Comparison of ENCODE assay signal across 9 cellular contexts in genomic region chr7:98420966-98421612, GRCh38. TPM values are rescaled to one million over a fixed set of nuclear protein-coding genes. Genes with fewer than 3 reads are reported as not detected.
DNase-seq lines count a peak whose midpoint lies in the region; ATAC-seq, FAIRE-seq and TF ChIP-seq lines count a peak whose summit lies in the region.
"Had no signal": no experiment of that assay in that cellular context is flagged by ENCODE, and none has a peak within 500 bp of the region (broad histone marks: within the 10 kb centered on the region; RNA-seq: fewer than 3 reads in every experiment).

No MANE protein-coding gene starts in this region.

- in situ Hi-C loops in K562 (cut with MboI): no loop called here

- H3K4me2 ChIP-seq in K562 (ENCODE audit: insufficient read depth, low read length): peak overlapping the region; percentile 16; the same call in 1 of the 2 replicates

- H3K4me3 Mint-ChIP-seq in T-helper 2 cell treated with Interferon-gamma antibody and Interleukin-4, amounts not matched to agents 5 μg/mL and 100 μg/mL, for 36 hours: no peak overlapping the region

- no peaks in the 10 kb centered on the region for H3K27me3 Mint-ChIP-seq in T-helper 2 cell treated with Interferon-gamma antibody and Interleukin-4, amounts not matched to agents 5 μg/mL and 100 μg/mL, for 36 hours (ENCODE audit: low read depth)

- H3K36me3 ChIP-seq in K562 (ENCODE audit: control insufficient read depth, insufficient read depth, low read length) (no peaks in the 10 kb centered on the region), kidney epithelial cell (ENCODE audit: control insufficient read depth, insufficient read depth, low read length) (no peaks in the 10 kb centered on the region)
- H3K36me3 ChIP-seq: BLaER1 treated with 17β-estradiol and CSF1 and Interleukin-3, amounts not matched to agents 10 nM and 100 nM had no signal

- H3K9me1 ChIP-seq in K562 (ENCODE audit: control insufficient read depth, insufficient read depth, low read length): no peaks in the 10 kb centered on the region

- peaks cover 3% of the 10 kb centered on the region; the same call in 1 of the 2 replicates for H4K20me1 ChIP-seq in K562 (replicated peaks; ENCODE audit: control insufficient read depth, insufficient read depth, low read length)
- H4K20me1 ChIP-seq: BLaER1 treated with 17β-estradiol and CSF1 and Interleukin-3, amounts not matched to agents 10 nM and 100 nM had no signal

- peak; percentile 47 to 74 for TF ChIP-seq RAD21 in K562 (CRISPR knock-in tag; conservative IDR thresholded peaks at IDR 0.05 in 1 of 2, IDR thresholded peaks at IDR 0.05 in 1 of 2)

- no peaks in the 10 kb centered on the region for H3K9me3 ChIP-seq in K562 (replicated peaks; ENCODE audit: control insufficient read depth, insufficient read depth, low read depth, low read length)
- H3K9me3 ChIP-seq: BLaER1 treated with 17β-estradiol and CSF1 and Interleukin-3, amounts not matched to agents 10 nM and 100 nM had no signal

- no peaks in the 10 kb centered on the region for H3K9me3 Mint-ChIP-seq in T-helper 2 cell treated with Interferon-gamma antibody and Interleukin-4, amounts not matched to agents 5 μg/mL and 100 μg/mL, for 36 hours

- POLR2A ChIA-PET in K562 (lab: Yijun Ruan, JAX): interaction anchor here (0.6 to 1.0 kb wide), 2 partner anchors 20 to 322 kb away, joined by 3 to 4 read pairs; partner anchors contain the start of gene BAIAP2L1

- H2AFZ ChIP-seq in K562 (ENCODE audit: low read depth, low read length): peak overlapping the region; percentile 29

- no peak for TF ChIP-seq POLR2A in K562 (conservative IDR thresholded peaks at IDR 0.05)

- no peak for TF ChIP-seq EP300 in K562 (IDR thresholded peaks at IDR 0.05; ENCODE audit: low read length)

- BruUV-seq in K562 (replicated peaks; lab: Mats Ljungman, UMichigan): no TSS peak

- H3K27me3 ChIP-seq in K562 (ENCODE audit: control insufficient read depth in 2 of 2, insufficient read depth in 2 of 2, low read length in 2 of 2) (peaks cover 0 to 18% of the 10 kb centered on the region in 2 experiments; a peak in 1 of 5 replicates), kidney epithelial cell (ENCODE audit: control insufficient read depth, insufficient read depth, low read length) (no peaks in the 10 kb centered on the region)
- H3K27me3 ChIP-seq: BLaER1 treated with 17β-estradiol and CSF1 and Interleukin-3, amounts not matched to agents 10 nM and 100 nM had no signal

- no peak overlapping the region for H3K27ac Mint-ChIP-seq in T-helper 2 cell treated with Interferon-gamma antibody and Interleukin-4, amounts not matched to agents 5 μg/mL and 100 μg/mL, for 36 hours

- peak; percentile 89 for FAIRE-seq in K562 (lab: Jason Lieb, UNC)

- no peaks in the 10 kb centered on the region for H3K79me2 ChIP-seq in K562 (ENCODE audit: control insufficient read depth, insufficient read depth, low read length)

- H3K36me3 Mint-ChIP-seq in T-helper 2 cell treated with Interferon-gamma antibody and Interleukin-4, amounts not matched to agents 5 μg/mL and 100 μg/mL, for 36 hours (ENCODE audit: low read depth): no peaks in the 10 kb centered on the region

- WGBS in K562 (ENCODE audit: insufficient coverage, low coverage, missing lambda C conversion rate): 18% methylated on average over 27 of the region's 27 CpGs

- H3K9ac ChIP-seq in K562 (ENCODE audit: insufficient read depth in 1 of 2, low read depth in 2 of 2, low read length in 2 of 2): no peak overlapping the region
- H3K9ac ChIP-seq: BLaER1 treated with 17β-estradiol and CSF1 and Interleukin-3, amounts not matched to agents 10 nM and 100 nM had no signal

- H3K27ac ChIP-seq in K562 (ENCODE audit: extremely low read depth, low read depth, low read length): no peak overlapping the region
- H3K27ac ChIP-seq: BLaER1 treated with 17β-estradiol and CSF1 and Interleukin-3, amounts not matched to agents 10 nM and 100 nM had no signal

- intact Hi-C loops in K562 (cut with micrococcal nuclease): loop anchor here (5.0 kb wide), 1 partner anchor 129 kb away; no protein-coding TSS in a partner anchor

- TF ChIP-seq CTCF in K562 (IDR thresholded peaks at IDR 0.05 in 2 of 3, conservative IDR thresholded peaks at IDR 0.05 in 1 of 3; ENCODE audit: insufficient read depth in 2 of 3, low read depth in 1 of 3, low read length in 3 of 3): peak; percentile 97 to 99 (median 99)
- TF ChIP-seq CTCF in kidney epithelial cell (IDR thresholded peaks at IDR 0.05; ENCODE audit: insufficient read depth, low read length, poor library complexity, severe bottlenecking): peak; percentile 99

- H3K4me3 ChIP-seq in K562 (no peak overlapping the region), kidney epithelial cell (ENCODE audit: low read depth, low read length) (no peak overlapping the region)
- H3K4me3 ChIP-seq: BLaER1 treated with 17β-estradiol and CSF1 and Interleukin-3, amounts not matched to agents 10 nM and 100 nM had no signal

- peaks cover 4 to 8% of the 10 kb centered on the region in 2 experiments; a peak in 4 of 5 replicates for H3K4me1 ChIP-seq in K562 (replicated peaks in 1 of 2; ENCODE audit: control insufficient read depth in 2 of 2, insufficient read depth in 2 of 2, low read length in 2 of 2)

- H3K4me1 Mint-ChIP-seq in T-helper 2 cell treated with Interferon-gamma antibody and Interleukin-4, amounts not matched to agents 5 μg/mL and 100 μg/mL, for 36 hours (ENCODE audit: low read depth): no peaks in the 10 kb centered on the region

- DNase-seq in NOMO-1 (lab: John Stamatoyannopoulos, UW; ENCODE audit: unreplicated experiment in 2 of 2) (peak; percentile 18 to 21), NOMO-1 treated with DMSO at 0.1 percent for 48 hours (lab: John Stamatoyannopoulos, UW; ENCODE audit: unreplicated experiment) (no peak), NCI-H1417 treated with DMSO at 0.1 percent for 48 hours (lab: John Stamatoyannopoulos, UW) (peak; percentile 27), K562 (ENCODE audit: extremely low read depth in 1 of 4, low spot score in 3 of 4) (peak; percentile 87 to 91 (median 90)), kidney epithelial cell (ENCODE audit: low read depth) (no peak)
- peak; percentile 36 for DNase-seq in T-helper 2 cell treated with Interferon-gamma antibody and Interleukin-4, amounts not matched to agents 5 μg/mL and 100 μg/mL, for 36 hours (ENCODE audit: low spot score)
- peak; percentile 24 to 64 (median 48) for DNase-seq in stimulated activated CD4-positive, alpha-beta T cell treated with anti-CD3 and anti-CD28 coated beads, TNF-alpha, amount 100 ng/mL, for 48 hours (ENCODE audit: low read depth in 3 of 3)

- peak; percentile 95 for ATAC-seq in K562
- no peak for ATAC-seq in HG03565 (IDR thresholded peaks at IDR 0.05; ENCODE audit: unreplicated experiment)

- CTCF ChIA-PET in K562 (lab: Yijun Ruan, JAX; ENCODE audit: low intra/inter-chr PET ratio): interaction anchor here (0.6 to 1.4 kb wide), 5 partner anchors 12 to 1491 kb away, joined by 3 to 5 read pairs (median 3); no protein-coding TSS in a partner anchor

TF ChIP-seq in K562, 482 proteins besides CTCF, POLR2A, EP300 and RAD21 (continues in another document):
- no peak for TF ChIP-seq IRF2 (CRISPR knock-in tag; IDR thresholded peaks at IDR 0.05)
- TF ChIP-seq RB1 (IDR thresholded peaks at IDR 0.05; ENCODE audit: low read depth): peak; percentile 67
- TF ChIP-seq STAG1 (CRISPR knock-in tag; IDR thresholded peaks at IDR 0.05; ENCODE audit: borderline replicate concordance): peak; percentile 65; the same call in 1 of the 2 replicates
- TF ChIP-seq NCOA2 (IDR thresholded peaks at IDR 0.05; ENCODE audit: partially characterized antibody in 2 of 2): peak in 1 of 2 experiments; percentile 45
- TF ChIP-seq ZNF324 (CRISPR knock-in tag; IDR thresholded peaks at IDR 0.05): no peak
- peak; percentile 49 for TF ChIP-seq NEUROD1 (IDR thresholded peaks at IDR 0.05; ENCODE audit: borderline replicate concordance, low read depth, low read length, partially characterized antibody)

RNA-seq across cellular contexts. Expression of gene BAIAP2L1, which starts 20.2 kb away (rescaled TPM):
- total RNA-seq in K562 (2011; cell fraction: chromatin; rRNA removed; ENCODE audit: low replicate concordance): 35.2 and 53.3 TPM in 2 replicates
- total RNA-seq in K562 (2011; cell fraction: nucleolus; rRNA removed): 19.8 and 20.0 TPM in 2 replicates
- total RNA-seq in K562 (2011; cell fraction: nucleoplasm; rRNA removed): 22.5 and 27.7 TPM in 2 replicates
- total RNA-seq in K562 (2014; rRNA removed): 8.6 and 12.2 TPM in 2 replicates
- 15.5 and 19.5 TPM in 2 replicates for total RNA-seq in K562 (2014; rRNA removed; fragmentation: Illumina TruSeq; extraction: Trizol)
- total RNA-seq in K562 (2015; rRNA removed; fragmentation: Illumina TruSeq; extraction: Trizol): 11.1 and 12.0 TPM in 2 replicates
- total RNA-seq in K562 (2021): 22.0 and 22.9 TPM in 2 replicates
- polyA plus RNA-seq in K562 (2011; rRNA removed): 14.4 and 19.0 TPM in 2 replicates
- 10.7 and 13.6 TPM in 2 replicates for polyA plus RNA-seq in K562 (2011; cell fraction: cytosol; rRNA removed)
- 11.9 and 21.6 TPM in 2 replicates for polyA plus RNA-seq in K562 (2011; cell fraction: nucleus; rRNA removed)
- polyA plus RNA-seq in K562 (2012): 10.9 and 18.9 TPM in 2 replicates
- 21.8 and 29.8 TPM in 2 replicates for polyA plus RNA-seq in K562 (2014; fragmentation: Illumina TruSeq; extraction: Trizol)
- polyA plus RNA-seq in K562 (2014; fragmentation: Nextera tagmentation; extraction: Ambion mirVana): 1 to 10 TPM; 4.2 to 4.3 TPM
- 15.0 and 16.4 TPM in 2 replicates for polyA plus RNA-seq in K562 (2014; rRNA removed)
- 12.8 and 14.0 TPM in 2 replicates for polyA minus RNA-seq in K562 (2011; rRNA and poly(A)+ RNA removed)
- polyA minus RNA-seq in K562 (2011; cell fraction: cytosol; rRNA and poly(A)+ RNA removed): 7.5 and 10.7 TPM in 2 replicates
- polyA minus RNA-seq in K562 (2011; cell fraction: nucleus; rRNA and poly(A)+ RNA removed): 13.1 and 15.9 TPM in 2 replicates
- 32.5 and 38.8 TPM in 2 replicates for total RNA-seq in kidney epithelial cell

Comparison
In these comparisons a context has a peak if more than half of its experiments do, and no peak if none do; other contexts are left out.
1. DNase-seq: peak in NOMO-1 (2 of 2), NCI-H1417 treated with DMSO at 0.1 percent for 48 hours (single experiment), T-helper 2 cell treated with Interferon-gamma antibody and Interleukin-4, amounts not matched to agents 5 μg/mL and 100 μg/mL, for 36 hours (single experiment), K562 (4 of 4) and stimulated activated CD4-positive, alpha-beta T cell treated with anti-CD3 and anti-CD28 coated beads, TNF-alpha, amount 100 ng/mL, for 48 hours (3 of 3); none in NOMO-1 treated with DMSO at 0.1 percent for 48 hours (single experiment) and kidney epithelial cell (single experiment).